ENCODE assay signal across 8 cellular contexts in the genomic region with DNA sequence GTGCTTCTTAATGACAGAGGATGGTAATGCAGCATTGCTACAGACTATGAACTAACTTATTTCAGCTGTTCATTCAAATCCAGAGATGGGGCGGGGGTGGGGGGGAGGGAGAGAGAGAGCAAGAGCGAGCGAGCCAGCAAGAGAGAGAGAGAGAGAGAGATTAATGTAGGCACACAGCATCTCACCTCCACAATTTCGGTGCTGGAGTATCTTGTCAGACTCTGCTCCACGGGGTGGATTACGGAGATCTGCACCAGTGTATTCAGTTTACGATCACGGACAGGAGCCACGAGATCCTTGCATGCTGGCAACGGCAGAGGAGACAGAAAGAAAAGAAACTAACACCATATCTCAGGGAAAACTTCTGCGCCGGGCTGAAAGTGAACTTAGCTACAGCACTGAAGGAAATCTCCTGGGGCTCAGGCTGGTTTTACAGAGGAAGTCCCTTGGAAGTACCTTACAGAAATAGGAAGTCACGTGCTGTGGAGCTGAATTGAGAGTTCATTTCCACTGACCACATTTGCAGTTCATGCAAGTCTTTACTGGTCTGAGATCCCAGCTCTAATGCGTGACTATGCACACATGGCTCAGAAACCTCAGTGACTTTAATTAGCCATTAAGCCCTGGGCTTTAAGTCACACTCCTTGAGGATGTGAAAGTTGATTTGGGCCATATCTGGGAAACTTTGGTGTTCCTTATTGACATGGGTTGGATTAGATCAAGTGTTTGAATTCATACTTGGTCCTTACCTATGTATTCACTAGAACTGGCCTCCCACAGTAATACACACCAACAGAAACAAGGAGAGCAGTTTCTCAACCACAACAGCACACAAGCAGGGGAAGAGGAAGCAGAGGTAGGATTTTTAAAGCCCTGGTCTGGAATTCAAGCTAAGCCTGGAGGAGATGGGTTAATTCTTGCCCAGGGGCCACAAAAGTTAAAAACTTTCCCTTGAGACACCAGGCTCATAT.
A peak's percentile ranks its signal among the peaks of the same experiment; 100 is the strongest.
DNase-seq lines count a peak whose midpoint lies in the region; ATAC-seq and TF ChIP-seq lines count a peak whose summit lies in the region.

No MANE protein-coding gene starts in this region.

- H3K27me3 Mint-ChIP-seq in activated CD4-positive, alpha-beta T cell treated with anti-CD3 and anti-CD28 coated beads for 36 hours, result no peaks in the 10 kb centered on the region

- 0 out of 2 replicates have a peak overlapping the region, but pooled peaks have one; percentile 4 for H3K4me2 ChIP-seq in KMS-11

- intact Hi-C loops in activated CD4-positive, alpha-beta T cell treated with anti-CD3 and anti-CD28 coated beads for 36 hours (cut with DNase I, micrococcal nuclease), result loop anchor here (1.0 to 10.0 kb wide), 15 partner anchors 9 to 1107 kb away; a partner anchor contains a TSS

- no peak overlapping the region for H3K4me3 ChIP-seq in KMS-11 (IDR thresholded peaks at IDR 0.05; ENCODE audit: insufficient read depth, low read depth, low read length)

- no peaks in the 10 kb centered on the region for H3K9me3 Mint-ChIP-seq in activated CD4-positive, alpha-beta T cell treated with anti-CD3 and anti-CD28 coated beads for 36 hours (ENCODE audit: low read depth)

- peaks cover 33% of the 10 kb centered on the region for H3K36me3 Mint-ChIP-seq in activated CD4-positive, alpha-beta T cell treated with anti-CD3 and anti-CD28 coated beads for 36 hours (ENCODE audit: low read depth)

- DNase-seq in CMK (ENCODE audit: low read depth) (peak; percentile 82), dermis blood vessel endothelial cell (peak; percentile 66), lung microvascular endothelial cell (ENCODE audit: low read depth in 2 of 2) (peak; percentile 68 to 69), iPS-NIHi11 (ENCODE audit: low spot score) (no peak)
- peak; percentile 78 for DNase-seq in activated CD4-positive, alpha-beta T cell treated with anti-CD3 and anti-CD28 coated beads for 36 hours
- DNase-seq in stimulated activated CD8-positive, alpha-beta memory T cell treated with anti-CD3 and anti-CD28 coated beads, Interleukin-4, amount 100 ng/mL, for 48 hours, result peak; percentile 71

- no peaks in the 10 kb centered on the region for H3K79me2 ChIP-seq in KMS-11 (ENCODE audit: insufficient read depth, low read depth)

- H3K4me3 Mint-ChIP-seq in activated CD4-positive, alpha-beta T cell treated with anti-CD3 and anti-CD28 coated beads for 36 hours, result peak overlapping the region; percentile 87

- ATAC-seq in GM21576 (IDR thresholded peaks at IDR 0.05; ENCODE audit: unreplicated experiment), result peak; percentile 64
- ATAC-seq in activated CD4-positive, alpha-beta T cell treated with anti-CD3 and anti-CD28 coated beads for 36 hours, result peak; percentile 50

- no peaks in the 10 kb centered on the region for H3K36me3 ChIP-seq in KMS-11 (ENCODE audit: insufficient read depth)

- H2AFZ ChIP-seq in KMS-11 (ENCODE audit: low read depth), result no peak overlapping the region

- POLR2A ChIA-PET in activated CD4-positive, alpha-beta T cell treated with anti-CD3 and anti-CD28 coated beads for 36 hours (lab: Charles Lee), result interaction anchor here (0.7 to 6.1 kb wide), 6 partner anchors 11 to 170 kb away, joined by 3 to 79 read pairs (median 3); no protein-coding TSS in a partner anchor

- no peak overlapping the region for H3K27ac ChIP-seq in KMS-11

- peak overlapping the region; percentile 99 for H3K27ac Mint-ChIP-seq in activated CD4-positive, alpha-beta T cell treated with anti-CD3 and anti-CD28 coated beads for 36 hours

- no peak overlapping the region for H3K9ac ChIP-seq in KMS-11

- no peak for TF ChIP-seq CTCF in KMS-11 (conservative IDR thresholded peaks at IDR 0.05; ENCODE audit: low read depth, low read length)

- no peaks in the 10 kb centered on the region for H3K4me1 ChIP-seq in KMS-11 (ENCODE audit: low read depth, poor library complexity, severe bottlenecking)

- no peaks in the 10 kb centered on the region for H3K27me3 ChIP-seq in KMS-11 (ENCODE audit: insufficient read depth, low read depth)

- CTCF ChIA-PET in activated CD4-positive, alpha-beta T cell treated with anti-CD3 and anti-CD28 coated beads for 36 hours (lab: Charles Lee), result interaction anchor here (0.9 to 4.2 kb wide), 8 partner anchors 8 to 440 kb away, joined by 3 to 39 read pairs (median 4); a partner anchor contains a TSS

- H4K20me1 ChIP-seq in KMS-11 (ENCODE audit: insufficient read depth), result no peaks in the 10 kb centered on the region

- peaks cover 52% of the 10 kb centered on the region for H3K4me1 Mint-ChIP-seq in activated CD4-positive, alpha-beta T cell treated with anti-CD3 and anti-CD28 coated beads for 36 hours
